27 cellular contexts compared by ENCODE assay signal in genomic region chr1:233038581-233038980, GRCh38.
A peak's percentile ranks its signal among the peaks of the same experiment; 100 is the strongest.
DNase-seq lines count a peak whose midpoint lies in the region; ATAC-seq, FAIRE-seq and TF ChIP-seq lines count a peak whose summit lies in the region.
"Had no signal": no experiment of that assay in that cellular context is flagged by ENCODE, and none has a peak within 500 bp of the region (broad histone marks: within the 10 kb centered on the region; RNA-seq: fewer than 3 reads in every experiment).

No MANE protein-coding gene starts in this region.

- no TSS peak for BruUV-seq in MCF 10A (replicated peaks; lab: Mats Ljungman, UMichigan)

- no peak for TF ChIP-seq POLR2A in A549 (IDR thresholded peaks at IDR 0.05; ENCODE audit: low read length)

- TF ChIP-seq CTCF in A549 (IDR thresholded peaks at IDR 0.05) (no peak), SK-N-SH (IDR thresholded peaks at IDR 0.05) (no peak), fibroblast of the aortic adventitia (IDR thresholded peaks at IDR 0.05; ENCODE audit: insufficient read depth, low read length) (no peak), progenitor cell of endocrine pancreas (IDR thresholded peaks at IDR 0.05; ENCODE audit: unreplicated experiment) (no peak), MCF 10A (IDR thresholded peaks at IDR 0.05; ENCODE audit: unreplicated experiment) (no peak)

- H3K9me3 ChIP-seq in A549 (no peaks in the 10 kb centered on the region), SK-N-SH (no peaks in the 10 kb centered on the region)
- H3K9me3 ChIP-seq: BE2C; BLaER1 treated with 17β-estradiol and CSF1 and Interleukin-3, amounts not matched to agents 10 nM and 100 nM; HAP-1 had no signal

- H3K27me3 Mint-ChIP-seq in progenitor cell of endocrine pancreas (peaks cover 2% of the 10 kb centered on the region), MCF 10A (ENCODE audit: insufficient read depth, unreplicated experiment) (no peaks in the 10 kb centered on the region)
- no peaks in the 10 kb centered on the region for H3K27me3 Mint-ChIP-seq in activated naive CD8-positive, alpha-beta T cell treated with anti-CD3 and anti-CD28 coated beads for 36 hours
- H3K27me3 Mint-ChIP-seq: CD4-positive, alpha-beta T cell; CD8-positive, alpha-beta memory T cell had no signal

- H3K4me2 ChIP-seq in A549 (no peak overlapping the region), SK-N-SH (no peak overlapping the region)
- H3K4me2 ChIP-seq: BLaER1 treated with 17β-estradiol and CSF1 and Interleukin-3, amounts not matched to agents 10 nM and 100 nM had no signal

- H3K4me3 Mint-ChIP-seq in progenitor cell of endocrine pancreas (ENCODE audit: low read depth) (peak overlapping the region; percentile 11), MCF 10A (ENCODE audit: unreplicated experiment) (no peak overlapping the region)
- no peak overlapping the region for H3K4me3 Mint-ChIP-seq in activated naive CD8-positive, alpha-beta T cell treated with anti-CD3 and anti-CD28 coated beads for 36 hours
- H3K4me3 Mint-ChIP-seq: CD14-positive monocyte; CD4-positive, alpha-beta T cell; CD8-positive, alpha-beta memory T cell; HFFc6 had no signal

- no peaks in the 10 kb centered on the region for H4K20me1 ChIP-seq in SK-N-SH (ENCODE audit: insufficient read depth)
- H4K20me1 ChIP-seq: BLaER1 treated with 17β-estradiol and CSF1 and Interleukin-3, amounts not matched to agents 10 nM and 100 nM had no signal

- no peaks in the 10 kb centered on the region for H3F3A ChIP-seq in SK-N-SH (replicated peaks; ENCODE audit: insufficient read depth)

- H3K4me3 ChIP-seq in A549 (no peak overlapping the region), SK-N-SH (ENCODE audit: low read depth in 2 of 2, low read length in 1 of 2) (no peak overlapping the region), fibroblast of the aortic adventitia (ENCODE audit: low read depth, low read length) (no peak overlapping the region)
- H3K4me3 ChIP-seq: BLaER1 treated with 17β-estradiol and CSF1 and Interleukin-3, amounts not matched to agents 10 nM and 100 nM; GM12878; HAP-1 had no signal

- H3K36me3 ChIP-seq in SK-N-SH (replicated peaks in 1 of 2; ENCODE audit: control insufficient read depth in 1 of 2, insufficient read depth in 2 of 2, low read length in 1 of 2): no peaks in the 10 kb centered on the region
- H3K36me3 ChIP-seq: BE2C; BLaER1 treated with 17β-estradiol and CSF1 and Interleukin-3, amounts not matched to agents 10 nM and 100 nM; HAP-1 had no signal

- H3K36me3 Mint-ChIP-seq in progenitor cell of endocrine pancreas (ENCODE audit: insufficient read depth) (peaks cover 2% of the 10 kb centered on the region), MCF 10A (ENCODE audit: insufficient read depth, unreplicated experiment) (peaks cover 8% of the 10 kb centered on the region)
- H3K36me3 Mint-ChIP-seq in activated naive CD4-positive, alpha-beta T cell treated with anti-CD3 and anti-CD28 coated beads, Interleukin-2, amount 50 U/mL, for 72 hours: peaks cover 4 to 6% of the 10 kb centered on the region in 2 donors
- H3K36me3 Mint-ChIP-seq in activated naive CD8-positive, alpha-beta T cell treated with anti-CD3 and anti-CD28 coated beads for 36 hours: peaks cover 22% of the 10 kb centered on the region
- H3K36me3 Mint-ChIP-seq: CD14-positive monocyte had no signal

- H3K27ac Mint-ChIP-seq in progenitor cell of endocrine pancreas (peak overlapping the region; percentile 58), MCF 10A (ENCODE audit: low read depth, unreplicated experiment) (no peak overlapping the region)
- H3K27ac Mint-ChIP-seq in activated naive CD4-positive, alpha-beta T cell treated with anti-CD3 and anti-CD28 coated beads, Interleukin-2, amount 50 U/mL, for 72 hours: no peak overlapping the region
- no peak overlapping the region for H3K27ac Mint-ChIP-seq in activated naive CD8-positive, alpha-beta T cell treated with anti-CD3 and anti-CD28 coated beads for 36 hours
- H3K27ac Mint-ChIP-seq: CD14-positive monocyte; CD4-positive, alpha-beta T cell; HFFc6 had no signal

- H3K4me1 ChIP-seq in A549 (no peaks in the 10 kb centered on the region), SK-N-SH (ENCODE audit: control insufficient read depth in 1 of 2, insufficient read depth in 2 of 2, low read depth in 1 of 2, low read length in 1 of 2) (peaks cover 0 to 4% of the 10 kb centered on the region in 2 experiments; a peak in 2 of 4 replicates)
- H3K4me1 ChIP-seq: BLaER1 treated with 17β-estradiol and CSF1 and Interleukin-3, amounts not matched to agents 10 nM and 100 nM; HAP-1 had no signal

- TF ChIP-seq EP300 in A549 (IDR thresholded peaks at IDR 0.05) (no peak), SK-N-SH (IDR thresholded peaks at IDR 0.05; ENCODE audit: borderline replicate concordance in 1 of 2, low read depth in 1 of 2, low read length in 1 of 2) (peak in 1 of 2 experiments; percentile 94; a peak in 2 of 4 replicates)

- H3K4me1 Mint-ChIP-seq in progenitor cell of endocrine pancreas (ENCODE audit: low read depth): peaks cover 56% of the 10 kb centered on the region
- H3K4me1 Mint-ChIP-seq in MCF 10A (ENCODE audit: insufficient read depth, unreplicated experiment): peaks cover 2% of the 10 kb centered on the region
- no peaks in the 10 kb centered on the region for H3K4me1 Mint-ChIP-seq in activated naive CD8-positive, alpha-beta T cell treated with anti-CD3 and anti-CD28 coated beads for 36 hours
- H3K4me1 Mint-ChIP-seq: CD14-positive monocyte had no signal

- no peak for DNase-seq in A549 (ENCODE audit: low read depth in 1 of 2, low spot score in 1 of 2)
- DNase-seq in SK-N-SH: peak; percentile 22
- DNase-seq in fibroblast of the aortic adventitia (ENCODE audit: low read depth): peak; percentile 60
- no peak for DNase-seq in progenitor cell of endocrine pancreas (ENCODE audit: low spot score, unreplicated experiment)
- DNase-seq in MCF 10A (ENCODE audit: unreplicated experiment): no peak
- DNase-seq in activated naive CD4-positive, alpha-beta T cell treated with anti-CD3 and anti-CD28 coated beads, Interleukin-2, amount 50 U/mL, for 72 hours (ENCODE audit: low spot score in 2 of 2): no peak
- no peak for DNase-seq in activated naive CD8-positive, alpha-beta T cell treated with anti-CD3 and anti-CD28 coated beads for 36 hours
- DNase-seq in DMS53 (lab: John Stamatoyannopoulos, UW): no peak
- DNase-seq: ACHN; AML-193; BE2C; CD4-positive, alpha-beta T cell; CD8-positive, alpha-beta memory T cell; DMS153; DMS79; EL; GDM1; GOT3; HFFc6 had no signal

- H3K27me3 ChIP-seq in SK-N-SH (ENCODE audit: insufficient read depth): no peaks in the 10 kb centered on the region
- H3K27me3 ChIP-seq: BE2C; BLaER1 treated with 17β-estradiol and CSF1 and Interleukin-3, amounts not matched to agents 10 nM and 100 nM had no signal

- H3K9me3 Mint-ChIP-seq in progenitor cell of endocrine pancreas (ENCODE audit: low read depth): peaks cover 6% of the 10 kb centered on the region
- H3K9me3 Mint-ChIP-seq in MCF 10A (ENCODE audit: unreplicated experiment): no peaks in the 10 kb centered on the region
- H3K9me3 Mint-ChIP-seq in activated naive CD4-positive, alpha-beta T cell treated with anti-CD3 and anti-CD28 coated beads, Interleukin-2, amount 50 U/mL, for 72 hours: peaks cover 0 to 4% of the 10 kb centered on the region in 2 donors
- H3K9me3 Mint-ChIP-seq in activated naive CD8-positive, alpha-beta T cell treated with anti-CD3 and anti-CD28 coated beads for 36 hours: no peaks in the 10 kb centered on the region
- H3K9me3 Mint-ChIP-seq: CD4-positive, alpha-beta T cell; CD8-positive, alpha-beta memory T cell; HFFc6 had no signal

- TF ChIP-seq RAD21 in A549 (conservative IDR thresholded peaks at IDR 0.05 in 1 of 2, IDR thresholded peaks at IDR 0.05 in 1 of 2) (no peak), SK-N-SH (IDR thresholded peaks at IDR 0.05; ENCODE audit: low read length) (0 out of 2 replicates have a peak, but pooled peaks have one; percentile 1)

- H3K9ac ChIP-seq in SK-N-SH: no peak overlapping the region
- H3K9ac ChIP-seq: BLaER1 treated with 17β-estradiol and CSF1 and Interleukin-3, amounts not matched to agents 10 nM and 100 nM had no signal

- no peaks in the 10 kb centered on the region for H3K9me2 ChIP-seq in SK-N-SH

- H3K27ac ChIP-seq in A549 (no peak overlapping the region), SK-N-SH (ENCODE audit: low read depth in 2 of 2, low read length in 1 of 2) (no peak overlapping the region)
- H3K27ac ChIP-seq: 22Rv1; BLaER1 treated with 17β-estradiol and CSF1 and Interleukin-3, amounts not matched to agents 10 nM and 100 nM had no signal

- intact Hi-C loops in MCF 10A (cut with micrococcal nuclease): no loop called here

- CTCF ChIA-PET in A549 (lab: Yijun Ruan, JAX): interaction anchor here (1.2 kb wide), 1 partner anchor 42 kb away, joined by 3 read pairs; no protein-coding TSS in a partner anchor
- CTCF ChIA-PET in SK-N-SH (lab: Yijun Ruan, JAX): interaction anchor here (1.3 kb wide), 1 partner anchor 13 kb away, joined by 4 read pairs; no protein-coding TSS in a partner anchor
- CTCF ChIA-PET in MCF 10A (lab: Yijun Ruan, JAX): interaction anchor here (0.5 to 0.9 kb wide), 2 partner anchors 13 to 193 kb away, joined by 3 read pairs; no protein-coding TSS in a partner anchor

- POLR2A ChIA-PET in A549 (lab: Yijun Ruan, JAX) (no interaction called here), SK-N-SH (lab: Yijun Ruan, JAX) (no interaction called here), MCF 10A (lab: Yijun Ruan, JAX) (interaction anchor here (1.1 kb wide), 1 partner anchor 24 kb away, joined by 4 read pairs; no protein-coding TSS in a partner anchor)

- no peak overlapping the region for H2AFZ ChIP-seq in SK-N-SH (ENCODE audit: low read depth)

- no peak for ATAC-seq in A549
- no peak for ATAC-seq in activated naive CD4-positive, alpha-beta T cell treated with anti-CD3 and anti-CD28 coated beads, Interleukin-2, amount 50 U/mL, for 72 hours
- ATAC-seq: GM12878 had no signal

- no peaks in the 10 kb centered on the region for H3K79me2 ChIP-seq in SK-N-SH (ENCODE audit: insufficient read depth)

- FAIRE-seq in A549 (lab: Jason Lieb, UNC): peak; percentile 13
- FAIRE-seq: A204.1, GM12878, GM19239, H54 had no signal

TF ChIP-seq in A549, 52 proteins besides CTCF, POLR2A, EP300 and RAD21:
- TF ChIP-seq, protein P1, sequence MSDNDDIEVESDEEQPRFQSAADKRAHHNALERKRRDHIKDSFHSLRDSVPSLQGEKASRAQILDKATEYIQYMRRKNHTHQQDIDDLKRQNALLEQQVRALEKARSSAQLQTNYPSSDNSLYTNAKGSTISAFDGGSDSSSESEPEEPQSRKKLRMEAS (IDR thresholded peaks at IDR 0.05): no peak
TF ChIP-seq in A549: peak in this region for 0.

TF ChIP-seq in SK-N-SH, 30 proteins besides CTCF, POLR2A, EP300 and RAD21 (continues in another document):
- TF ChIP-seq YY1 (IDR thresholded peaks at IDR 0.05; ENCODE audit: low read depth) (no peak), CHD2 (IDR thresholded peaks at IDR 0.05; ENCODE audit: low read length, partially characterized antibody) (no peak), GATA2 (CRISPR knock-in tag; IDR thresholded peaks at IDR 0.05) (peak; percentile 96), TAF1 (IDR thresholded peaks at IDR 0.05; ENCODE audit: borderline replicate concordance, low read depth, low read length) (no peak), FOXJ3 (CRISPR knock-in tag; IDR thresholded peaks at IDR 0.05) (peak; percentile 80), SIN3A (IDR thresholded peaks at IDR 0.05; ENCODE audit: borderline replicate concordance, low read depth, low read length) (no peak), RXRA (IDR thresholded peaks at IDR 0.05; ENCODE audit: borderline replicate concordance, low read depth) (no peak), POLR2AphosphoS5 (IDR thresholded peaks at IDR 0.05; ENCODE audit: low read depth, low read length) (no peak)

Comparison
In these comparisons a context has a peak if more than half of its experiments do, and no peak if none do; other contexts are left out.
1. DNase-seq: peak in SK-N-SH (single experiment) and fibroblast of the aortic adventitia (single experiment); none in A549 (0 of 2), progenitor cell of endocrine pancreas (single experiment), MCF 10A (single experiment), activated naive CD4-positive, alpha-beta T cell treated with anti-CD3 and anti-CD28 coated beads, Interleukin-2, amount 50 U/mL, for 72 hours (0 of 2), activated naive CD8-positive, alpha-beta T cell treated with anti-CD3 and anti-CD28 coated beads for 36 hours (single experiment) and DMS53 (single experiment).
2. Of the 12 proteins assayed by ChIP-seq in both A549 and SK-N-SH: peak only in A549: none; only in SK-N-SH: RAD21 and RCOR1; in both: none; in neither: 9; mixed calls (peak in some experiments, not most) for 1.